In genomic region chr4:75948822-75949444, GRCh38 we compare ENCODE assay signal across 15 cellular contexts. TPM values are rescaled to one million over a fixed set of nuclear protein-coding genes. Genes with fewer than 3 reads are reported as not detected.
DNase-seq lines count a peak whose midpoint lies in the region; ATAC-seq and TF ChIP-seq lines count a peak whose summit lies in the region.
"Had no signal": no experiment of that assay in that cellular context is flagged by ENCODE, and none has a peak within 500 bp of the region (broad histone marks: within the 10 kb centered on the region; RNA-seq: fewer than 3 reads in every experiment).

No MANE protein-coding gene starts in this region.

- no peak for TF ChIP-seq EP300 in tibial nerve (IDR thresholded peaks at IDR 0.05)

- no peak for TF ChIP-seq POLR2A in tibial nerve (IDR thresholded peaks at IDR 0.05)
- no peak for TF ChIP-seq POLR2A in Peyer's patch (IDR thresholded peaks at IDR 0.05)

- H3K27me3 ChIP-seq in endodermal cell (ENCODE audit: control insufficient read depth, insufficient read depth, low read length, poor library complexity, severe bottlenecking) (no peaks in the 10 kb centered on the region), tibial nerve (no peaks in the 10 kb centered on the region), Peyer's patch (no peaks in the 10 kb centered on the region)

- WGBS in endodermal cell (ENCODE audit: insufficient coverage in 1 of 2, insufficient read length in 1 of 2), 2 experiments = 89 to 95% methylated on average over 3 to 5 of the region's 5 CpGs
- WGBS in tibial nerve, 2 donors = 63 to 70% methylated on average over 5 of the region's 5 CpGs

- no peaks in the 10 kb centered on the region for H3K27me3 Mint-ChIP-seq in endodermal cell (ENCODE audit: insufficient read depth)
- H3K27me3 Mint-ChIP-seq: activated naive CD8-positive, alpha-beta T cell; CD8-positive, alpha-beta memory T cell had no signal

- peaks cover 62% of the 10 kb centered on the region for H3K36me3 Mint-ChIP-seq in endodermal cell (ENCODE audit: low read depth)

- H3K9ac ChIP-seq in endodermal cell (ENCODE audit: extremely low read depth, low read length, poor library complexity, severe bottlenecking) = no peak overlapping the region

- no peaks in the 10 kb centered on the region for H3K9me3 Mint-ChIP-seq in endodermal cell
- H3K9me3 Mint-ChIP-seq: CD8-positive, alpha-beta memory T cell had no signal

- ATAC-seq in GM18517 (IDR thresholded peaks at IDR 0.05; ENCODE audit: unreplicated experiment) (peak; percentile 82), GM21381 (IDR thresholded peaks at IDR 0.05; ENCODE audit: unreplicated experiment) (peak; percentile 69), HG03045 (IDR thresholded peaks at IDR 0.05; ENCODE audit: unreplicated experiment) (peak; percentile 72), GM18867 (IDR thresholded peaks at IDR 0.05; ENCODE audit: unreplicated experiment) (no peak)
- ATAC-seq: activated CD4-positive, CD25-positive, alpha-beta regulatory T cell treated with anti-CD3 and anti-CD28 coated beads, Interleukin-2, amount 50 U/mL, for 24 hours had no signal

- H3K9me3 ChIP-seq in endodermal cell (ENCODE audit: control insufficient read depth, low read length) (no peaks in the 10 kb centered on the region), tibial nerve (no peaks in the 10 kb centered on the region), Peyer's patch (no peaks in the 10 kb centered on the region)

- TF ChIP-seq CTCF in endodermal cell (conservative IDR thresholded peaks at IDR 0.05) (no peak), tibial nerve (IDR thresholded peaks at IDR 0.05) (no peak), Peyer's patch (IDR thresholded peaks at IDR 0.05) (no peak)

- peak overlapping the region; percentile 30 for H3K27ac Mint-ChIP-seq in endodermal cell
- H3K27ac Mint-ChIP-seq: activated naive CD8-positive, alpha-beta T cell had no signal

- H3K4me1 ChIP-seq in endodermal cell (ENCODE audit: control insufficient read depth, insufficient read depth, low read length) = no peaks in the 10 kb centered on the region
- H3K4me1 ChIP-seq in tibial nerve = no peaks in the 10 kb centered on the region
- H3K4me1 ChIP-seq in Peyer's patch = no peaks in the 10 kb centered on the region

- H3K36me3 ChIP-seq in endodermal cell (ENCODE audit: control insufficient read depth, insufficient read depth, low read length) = peaks cover 87% of the 10 kb centered on the region
- peaks cover 0 to 74% (median 6%) of the 10 kb centered on the region in 3 donors for H3K36me3 ChIP-seq in tibial nerve
- H3K36me3 ChIP-seq in Peyer's patch = peaks cover 0 to 44% (median 0%) of the 10 kb centered on the region in 3 donors

- no peaks in the 10 kb centered on the region for H3K4me1 Mint-ChIP-seq in endodermal cell

- H3K4me3 ChIP-seq in endodermal cell (ENCODE audit: low read length) = no peak overlapping the region
- H3K4me3 ChIP-seq in tibial nerve = no peak overlapping the region
- H3K4me3 ChIP-seq in Peyer's patch = no peak overlapping the region

- H3K27ac ChIP-seq in endodermal cell (ENCODE audit: low read depth, low read length) (no peak overlapping the region), tibial nerve (no peak overlapping the region), Peyer's patch (no peak overlapping the region)
- H3K27ac ChIP-seq: HL-60 had no signal

- DNase-seq in endodermal cell = no peak
- DNase-seq in NCI-H1436 treated with DMSO at 0.1 percent for 48 hours (lab: John Stamatoyannopoulos, UW) = no peak
- no peak for DNase-seq in tibial nerve (ENCODE audit: low spot score in 2 of 2)
- DNase-seq in Peyer's patch = no peak
- DNase-seq: CD8-positive, alpha-beta memory T cell; NCI-H1092; NCI-H526; SHP77 had no signal

- H3K4me3 Mint-ChIP-seq in endodermal cell = no peak overlapping the region
- H3K4me3 Mint-ChIP-seq: activated naive CD8-positive, alpha-beta T cell; CD8-positive, alpha-beta memory T cell had no signal

RNA-seq across cellular contexts. Expression of gene NAAA, which starts 8.1 kb away (rescaled TPM):
- 1 to 10 TPM; 1.7 TPM for total RNA-seq in endodermal cell
- 3.2 TPM for polyA plus RNA-seq in endodermal cell (2013, experiment 1 of 2)
- 3.4 TPM for polyA plus RNA-seq in endodermal cell (2013, experiment 2 of 2)
- 100 to 1,000 TPM in 3 of 4 donors, 10 to 100 TPM in 1; 70.5 to 191 (median 170) TPM for total RNA-seq in tibial nerve
- 100 to 1,000 TPM in 3 of 4 donors, 10 to 100 TPM in 1; 81.7 to 434 (median 177) TPM for total RNA-seq in Peyer's patch

RNA-seq across cellular contexts. Expression of gene SDAD1, which starts 41.8 kb away (rescaled TPM):
- total RNA-seq in endodermal cell = 10 to 100 TPM; 38.1 to 47.4 TPM
- 34.6 TPM for polyA plus RNA-seq in endodermal cell (2013, experiment 1 of 2)
- polyA plus RNA-seq in endodermal cell (2013, experiment 2 of 2) = 30.3 TPM
- 10 to 100 TPM; 28.0 to 49.4 (median 30.9) TPM for total RNA-seq in tibial nerve
- total RNA-seq in Peyer's patch = 10 to 100 TPM; 21.2 to 63.5 (median 24.2) TPM

RNA-seq across cellular contexts. Expression of gene PPEF2, which starts 46.7 kb away (rescaled TPM):
- total RNA-seq in endodermal cell = not detected
- 0.11 TPM for polyA plus RNA-seq in endodermal cell (2013, experiment 1 of 2)
- polyA plus RNA-seq in endodermal cell (2013, experiment 2 of 2) = not detected
- total RNA-seq in tibial nerve = 1 to 10 TPM in 1 of 4 donors, under 1 TPM in 2, not detected in 1; under 0.01 to 1.1 (median 0.30) TPM
- total RNA-seq in Peyer's patch = under 1 TPM in 1 of 4 donors, not detected in 3; 0.54 TPM
- polyA plus RNA-seq: CD8-positive, alpha-beta memory T cell had no signal

RNA-seq across cellular contexts. Expression of gene CXCL9, which starts 58.4 kb away (rescaled TPM):
- not detected for total RNA-seq in endodermal cell
- not detected for polyA plus RNA-seq in endodermal cell (2013, experiment 1 of 2)
- polyA plus RNA-seq in endodermal cell (2013, experiment 2 of 2) = not detected
- 1 to 10 TPM in 1 of 4 donors, under 1 TPM in 2, not detected in 1; 0.20 to 2.7 (median 0.84) TPM for total RNA-seq in tibial nerve
- total RNA-seq in Peyer's patch = 1 to 10 TPM in 1 of 4 donors, under 1 TPM in 2, not detected in 1; 0.35 to 5.0 (median 0.94) TPM
- polyA plus RNA-seq: CD8-positive, alpha-beta memory T cell had no signal

Comparison
In these comparisons a context has a peak if more than half of its experiments do, and no peak if none do; other contexts are left out.
1. RNA of gene NAAA, which starts 8.1 kb away (total RNA-seq): 81.7 to 434 TPM in Peyer's patch and 70.5 to 191 TPM in tibial nerve; 1.7 TPM in endodermal cell; every median in the first group is over 10 times any median in the second.